Comparison of ENCODE assay signal across 17 cellular contexts in the genomic region with DNA sequence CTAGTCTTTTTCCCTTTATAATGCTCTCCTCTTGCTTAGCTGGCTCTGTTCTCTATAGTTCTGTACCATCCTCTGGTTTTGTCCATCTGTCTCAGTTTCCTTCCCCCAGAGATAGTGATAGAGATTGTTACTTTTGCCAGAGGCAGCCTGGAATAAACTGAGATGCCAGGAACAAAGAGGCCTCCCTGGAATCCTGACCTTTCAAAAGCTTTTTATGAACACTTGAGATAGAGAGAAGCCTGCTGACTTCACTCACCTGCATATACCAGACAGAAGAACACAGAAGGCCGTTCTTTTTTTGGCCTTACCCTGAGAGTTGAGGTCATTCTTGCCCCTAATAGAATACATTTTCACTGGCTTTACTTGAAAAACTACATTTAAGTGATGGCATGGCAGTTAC.
A peak's percentile ranks its signal among the peaks of the same experiment; 100 is the strongest.
DNase-seq lines count a peak whose midpoint lies in the region; ATAC-seq and TF ChIP-seq lines count a peak whose summit lies in the region.
"Had no signal": no experiment of that assay in that cellular context is flagged by ENCODE, and none has a peak within 500 bp of the region (broad histone marks: within the 10 kb centered on the region; RNA-seq: fewer than 3 reads in every experiment).

No MANE protein-coding gene starts in this region.

- no peak for TF ChIP-seq EP300 in stomach (IDR thresholded peaks at IDR 0.05)

- no peaks in the 10 kb centered on the region for H3K27me3 ChIP-seq in left lung
- H3K27me3 ChIP-seq in smooth muscle cell (ENCODE audit: low read depth): no peaks in the 10 kb centered on the region
- no peaks in the 10 kb centered on the region for H3K27me3 ChIP-seq in stomach

- DNase-seq in NCI-H1092 treated with DMSO at 0.1 percent for 48 hours (lab: John Stamatoyannopoulos, UW) (peak; percentile 36), NCI-H1092 (lab: John Stamatoyannopoulos, UW) (no peak), cerebellum (ENCODE audit: low spot score) (peak; percentile 71), left lung (no peak), smooth muscle cell (lab: John Stamatoyannopoulos, UW; ENCODE audit: unreplicated experiment) (no peak), occipital lobe (lab: John Stamatoyannopoulos, UW) (no peak), stomach (no peak)
- DNase-seq in stimulated activated naive CD8-positive, alpha-beta T cell treated with anti-CD3 and anti-CD28 coated beads, Interleukin-15, Interleukin-2, amounts not matched to agents 100 U/mL and 50 U/mL, for 24 hours: no peak
- DNase-seq: 8988T; activated naive CD4-positive, alpha-beta T cell; activated T-cell treated with anti-CD3 and anti-CD28 coated beads for 4 hours; cortex of kidney; foreskin melanocyte; Karpas-422 had no signal

- H3K79me2 ChIP-seq in smooth muscle cell (ENCODE audit: low read depth): no peaks in the 10 kb centered on the region

- H3K4me3 ChIP-seq in left lung: no peak overlapping the region
- no peak overlapping the region for H3K4me3 ChIP-seq in smooth muscle cell
- H3K4me3 ChIP-seq in stomach: no peak overlapping the region
- H3K4me3 ChIP-seq: thoracic aorta had no signal

- TF ChIP-seq CTCF in left lung (IDR thresholded peaks at IDR 0.05): no peak
- TF ChIP-seq CTCF in smooth muscle cell (IDR thresholded peaks at IDR 0.05; ENCODE audit: borderline replicate concordance, insufficient read depth, poor library complexity, severe bottlenecking): no peak
- TF ChIP-seq CTCF in stomach (IDR thresholded peaks at IDR 0.05): no peak

- H3K4me2 ChIP-seq in smooth muscle cell: peak overlapping the region; percentile 70

- H3K9ac ChIP-seq in smooth muscle cell (ENCODE audit: low read depth): no peak overlapping the region

- peaks cover 8% of the 10 kb centered on the region for H3F3A ChIP-seq in smooth muscle cell (ENCODE audit: low read depth)

- H3K36me3 ChIP-seq in left lung: no peaks in the 10 kb centered on the region
- H3K36me3 ChIP-seq in smooth muscle cell (ENCODE audit: low read depth): no peaks in the 10 kb centered on the region
- no peaks in the 10 kb centered on the region for H3K36me3 ChIP-seq in stomach
- H3K36me3 ChIP-seq: thoracic aorta had no signal

- H3K9me3 ChIP-seq in left lung: no peaks in the 10 kb centered on the region
- H3K9me3 ChIP-seq in smooth muscle cell (replicated peaks; ENCODE audit: low read depth): no peaks in the 10 kb centered on the region
- H3K9me3 ChIP-seq in stomach: peaks cover 0 to 8% (median 0%) of the 10 kb centered on the region in 4 donors
- H3K9me3 ChIP-seq: thoracic aorta had no signal

- TF ChIP-seq POLR2A in stomach (IDR thresholded peaks at IDR 0.05): no peak

- H4K20me1 ChIP-seq in smooth muscle cell (ENCODE audit: low read depth): no peaks in the 10 kb centered on the region

- no peak overlapping the region for H2AFZ ChIP-seq in smooth muscle cell (ENCODE audit: low read depth)

- intact Hi-C loops in left lung (cut with DNase I) (no loop called here), stomach (cut with DNase I; ENCODE audit: low total_unique reads) (no loop called here)

- WGBS in smooth muscle cell (ENCODE audit: low lambda C conversion rate): 19% methylated on average over 1 of the region's 1 CpG
- 56 to 71% (median 65%) methylated on average over 1 of the region's 1 CpG for WGBS in stomach, 5 donors

- H3K4me1 ChIP-seq in left lung: peaks cover 13 to 24% of the 10 kb centered on the region in 2 donors
- peaks cover 19% of the 10 kb centered on the region for H3K4me1 ChIP-seq in smooth muscle cell (ENCODE audit: low read depth)
- H3K4me1 ChIP-seq in stomach: peaks cover 0 to 38% (median 13%) of the 10 kb centered on the region in 4 donors

- H3K27ac ChIP-seq in left lung (no peak overlapping the region), smooth muscle cell (ENCODE audit: low read depth) (peak overlapping the region; percentile 68), stomach (no peak overlapping the region)
- H3K27ac ChIP-seq: epithelial cell of prostate, thoracic aorta had no signal

- ATAC-seq in left lung: peak; percentile 41
- no peak for ATAC-seq in stimulated activated naive CD8-positive, alpha-beta T cell treated with anti-CD3 and anti-CD28 coated beads, Interleukin-15, Interleukin-2, amounts not matched to agents 100 U/mL and 50 U/mL, for 24 hours
- ATAC-seq: left lobe of liver had no signal

Comparison
In these comparisons a context has a peak if more than half of its experiments do, and no peak if none do; other contexts are left out.
1. DNase-seq: peak in NCI-H1092 treated with DMSO at 0.1 percent for 48 hours (single experiment) and cerebellum (single experiment); none in NCI-H1092 (single experiment), left lung (0 of 2), smooth muscle cell (single experiment), occipital lobe (single experiment), stimulated activated naive CD8-positive, alpha-beta T cell treated with anti-CD3 and anti-CD28 coated beads, Interleukin-15, Interleukin-2, amounts not matched to agents 100 U/mL and 50 U/mL, for 24 hours (single experiment) and stomach (single experiment).